Comparison of ENCODE assay signal across 1 cellular context in genomic region chr14:24397639-24398297, GRCh38.
TF ChIP-seq lines count a peak whose summit lies in the region.

No MANE protein-coding gene starts in this region.

TF ChIP-seq in endothelial cell of umbilical vein, 7 proteins besides CTCF, POLR2A, EP300 and RAD21:
- TF ChIP-seq JUN (IDR thresholded peaks at IDR 0.05; ENCODE audit: borderline replicate concordance, insufficient read depth, insufficient read length, low read depth) (no peak), FOS (IDR thresholded peaks at IDR 0.05; ENCODE audit: borderline replicate concordance, insufficient read depth, low read length) (no peak), POLR2AphosphoS5 (IDR thresholded peaks at IDR 0.05; ENCODE audit: insufficient read depth, low read depth, low read length) (no peak), GATA2 (IDR thresholded peaks at IDR 0.05; ENCODE audit: insufficient read depth, insufficient read length, low read depth, low read length) (no peak), MYC (IDR thresholded peaks at IDR 0.05; ENCODE audit: low read depth, low read length) (no peak)
